Comparison of ENCODE assay signal across 23 cellular contexts in genomic region chr7:122453432-122453831, GRCh38.
DNase-seq lines count a peak whose midpoint lies in the region; ATAC-seq, FAIRE-seq and TF ChIP-seq lines count a peak whose summit lies in the region.
"Had no signal": no experiment of that assay in that cellular context is flagged by ENCODE, and none has a peak within 500 bp of the region (broad histone marks: within the 10 kb centered on the region; RNA-seq: fewer than 3 reads in every experiment).

No MANE protein-coding gene starts in this region.

- H2BK20ac ChIP-seq in IMR-90 (ENCODE audit: low read depth, low read length) = no peak overlapping the region

- H3K4ac ChIP-seq in IMR-90 (ENCODE audit: low read depth, low read length) = no peak overlapping the region

- H3K27me3 Mint-ChIP-seq in CD8-positive, alpha-beta memory T cell = no peaks in the 10 kb centered on the region
- H3K27me3 Mint-ChIP-seq: CD4-positive, alpha-beta memory T cell; CD4-positive, CD25-positive, alpha-beta regulatory T cell had no signal

- no peak overlapping the region for H3K4me3 Mint-ChIP-seq in CD8-positive, alpha-beta memory T cell
- H3K4me3 Mint-ChIP-seq: CD14-positive monocyte; CD4-positive, alpha-beta memory T cell; CD4-positive, CD25-positive, alpha-beta regulatory T cell had no signal

- no peak for DNase-seq in HepG2 (ENCODE audit: low spot score)
- DNase-seq in right lobe of liver = no peak
- no peak for DNase-seq in IMR-90
- DNase-seq in K562 (ENCODE audit: extremely low read depth in 1 of 4, low spot score in 3 of 4) = no peak
- no peak for DNase-seq in CD8-positive, alpha-beta memory T cell
- no peak for DNase-seq in A172 (ENCODE audit: low spot score)
- DNase-seq: 8988T; ACHN; BE2C; C1 segment of cervical spinal cord; Caco-2; Calu3; CD4-positive, alpha-beta memory T cell; CD4-positive, CD25-positive, alpha-beta regulatory T cell; DMS79 treated with DMSO at 0.1 percent for 48 hours; GF-D8 had no signal

- CTCF ChIA-PET in HepG2 (lab: Yijun Ruan, JAX; ENCODE audit: low intra/inter-chr PET ratio, low total read pairs) (no interaction called here), IMR-90 (lab: Yijun Ruan, JAX) (no interaction called here), K562 (lab: Yijun Ruan, JAX; ENCODE audit: low intra/inter-chr PET ratio) (no interaction called here)
- CTCF ChIA-PET in CD8-positive, alpha-beta memory T cell (lab: Charles Lee) = no interaction called here

- TF ChIP-seq CTCF in HepG2 (CRISPR knock-in tag; IDR thresholded peaks at IDR 0.05) = no peak
- no peak for TF ChIP-seq CTCF in right lobe of liver (IDR thresholded peaks at IDR 0.05)
- no peak for TF ChIP-seq CTCF in IMR-90 (conservative IDR thresholded peaks at IDR 0.05; ENCODE audit: low read depth, low read length)
- no peak for TF ChIP-seq CTCF in K562 (IDR thresholded peaks at IDR 0.05 in 2 of 3, conservative IDR thresholded peaks at IDR 0.05 in 1 of 3; ENCODE audit: insufficient read depth in 2 of 3, low read depth in 1 of 3, low read length in 3 of 3)

- H3K9me1 ChIP-seq in IMR-90 (ENCODE audit: insufficient read depth, low read length) (no peaks in the 10 kb centered on the region), K562 (ENCODE audit: control insufficient read depth, insufficient read depth, low read length) (no peaks in the 10 kb centered on the region)

- no peaks in the 10 kb centered on the region for H3K4me1 Mint-ChIP-seq in CD8-positive, alpha-beta memory T cell
- H3K4me1 Mint-ChIP-seq: CD14-positive monocyte; CD4-positive, alpha-beta memory T cell; CD4-positive, CD25-positive, alpha-beta regulatory T cell had no signal

- no peak overlapping the region for H2AFZ ChIP-seq in HepG2 (ENCODE audit: low read length)
- H2AFZ ChIP-seq in IMR-90 (replicated peaks; ENCODE audit: low read length, poor library complexity) = no peak overlapping the region
- H2AFZ ChIP-seq in K562 (ENCODE audit: low read depth, low read length) = no peak overlapping the region

- H4K5ac ChIP-seq in IMR-90 (ENCODE audit: low read depth, low read length) = no peak overlapping the region

- H3K9ac ChIP-seq in HepG2 (ENCODE audit: insufficient read depth, low read depth, low read length) (no peak overlapping the region), IMR-90 (ENCODE audit: low read depth, low read length) (no peak overlapping the region), K562 (ENCODE audit: insufficient read depth in 1 of 2, low read depth in 2 of 2, low read length in 2 of 2) (no peak overlapping the region)
- H3K9ac ChIP-seq: BLaER1 had no signal

- H3K4me1 ChIP-seq in HepG2 (ENCODE audit: insufficient read depth, low read length) (no peaks in the 10 kb centered on the region), right lobe of liver (no peaks in the 10 kb centered on the region), IMR-90 (ENCODE audit: control insufficient read depth, insufficient read depth, low read length) (no peaks in the 10 kb centered on the region), K562 (replicated peaks in 1 of 2; ENCODE audit: control insufficient read depth in 2 of 2, insufficient read depth in 2 of 2, low read length in 2 of 2) (no peaks in the 10 kb centered on the region)
- no peaks in the 10 kb centered on the region for H3K4me1 ChIP-seq in CD8-positive, alpha-beta memory T cell (ENCODE audit: insufficient read depth, low read length)
- H3K4me1 ChIP-seq: BE2C, BLaER1, Caco-2 had no signal

- dilution Hi-C loops in IMR-90 (cut with HindIII; ENCODE audit: low sequenced_read_pairs, unreplicated experiment) = no loop called here

- H3K27me3 ChIP-seq in HepG2 (ENCODE audit: control insufficient read depth in 1 of 2, insufficient read depth in 2 of 2, low read length in 2 of 2) (no peaks in the 10 kb centered on the region), right lobe of liver (no peaks in the 10 kb centered on the region), IMR-90 (ENCODE audit: control insufficient read depth, insufficient read depth, low read length) (no peaks in the 10 kb centered on the region), K562 (ENCODE audit: control insufficient read depth in 2 of 2, insufficient read depth in 2 of 2, low read length in 2 of 2) (no peaks in the 10 kb centered on the region)
- H3K27me3 ChIP-seq in CD8-positive, alpha-beta memory T cell (ENCODE audit: insufficient read depth, low read length, poor library complexity, severe bottlenecking) = no peaks in the 10 kb centered on the region
- H3K27me3 ChIP-seq: BE2C, BLaER1 had no signal

- BruUV-seq in HepG2 (replicated peaks; lab: Mats Ljungman, UMichigan) (no TSS peak), IMR-90 (replicated peaks; lab: Mats Ljungman, UMichigan) (no TSS peak), K562 (replicated peaks; lab: Mats Ljungman, UMichigan) (no TSS peak)

- H3K36me3 ChIP-seq in HepG2 (replicated peaks in 1 of 2; ENCODE audit: control insufficient read depth in 1 of 2, insufficient read depth in 2 of 2, low read length in 2 of 2) = peaks cover 0 to 6% of the 10 kb centered on the region in 2 experiments; a peak in 2 of 5 replicates
- H3K36me3 ChIP-seq in right lobe of liver = no peaks in the 10 kb centered on the region
- H3K36me3 ChIP-seq in IMR-90 (ENCODE audit: control insufficient read depth, insufficient read depth, low read length) = no peaks in the 10 kb centered on the region
- H3K36me3 ChIP-seq in K562 (ENCODE audit: control insufficient read depth, insufficient read depth, low read length) = no peaks in the 10 kb centered on the region
- no peaks in the 10 kb centered on the region for H3K36me3 ChIP-seq in CD8-positive, alpha-beta memory T cell (ENCODE audit: insufficient read depth, low read length)
- H3K36me3 ChIP-seq: BE2C, BLaER1 had no signal

- H3K4me3 ChIP-seq in HepG2 (replicated peaks in 1 of 3; ENCODE audit: insufficient read depth in 1 of 3, low read depth in 2 of 3, low read length in 3 of 3) (no peak overlapping the region), right lobe of liver (no peak overlapping the region), IMR-90 (ENCODE audit: insufficient read depth, low read depth, low read length) (no peak overlapping the region), K562 (no peak overlapping the region)
- no peak overlapping the region for H3K4me3 ChIP-seq in CD8-positive, alpha-beta memory T cell (ENCODE audit: low read length)
- H3K4me3 ChIP-seq: BLaER1 had no signal

- peaks cover 0 to 1% (median 0%) of the 10 kb centered on the region in 3 donors for H3K36me3 Mint-ChIP-seq in CD8-positive, alpha-beta memory T cell
- H3K36me3 Mint-ChIP-seq: CD14-positive monocyte; CD4-positive, alpha-beta memory T cell; CD4-positive, CD25-positive, alpha-beta regulatory T cell had no signal

- H4K20me1 ChIP-seq in HepG2 (ENCODE audit: insufficient read depth, low read length) = no peaks in the 10 kb centered on the region
- no peaks in the 10 kb centered on the region for H4K20me1 ChIP-seq in IMR-90 (ENCODE audit: insufficient read depth, low read length)
- H4K20me1 ChIP-seq in K562 (replicated peaks; ENCODE audit: control insufficient read depth, insufficient read depth, low read length) = no peaks in the 10 kb centered on the region
- H4K20me1 ChIP-seq: BLaER1 had no signal

- no peak for TF ChIP-seq POLR2A in HepG2 (IDR thresholded peaks at IDR 0.05; ENCODE audit: insufficient read depth in 1 of 2, low read depth in 2 of 2, low read length in 2 of 2)
- TF ChIP-seq POLR2A in right lobe of liver (IDR thresholded peaks at IDR 0.05) = no peak
- no peak for TF ChIP-seq POLR2A in IMR-90 (IDR thresholded peaks at IDR 0.05; ENCODE audit: low read depth, low read length)
- no peak for TF ChIP-seq POLR2A in K562 (conservative IDR thresholded peaks at IDR 0.05)

- ATAC-seq in HepG2 (no peak), right lobe of liver (no peak), IMR-90 (ENCODE audit: low read depth) (no peak), K562 (no peak), GM19467 (IDR thresholded peaks at IDR 0.05; ENCODE audit: unreplicated experiment) (no peak)

- FAIRE-seq in HepG2 (lab: Jason Lieb, UNC) (no peak), K562 (lab: Jason Lieb, UNC) (no peak)
- FAIRE-seq: D721Med, G401.6, GM12891, GM19239 had no signal

- H4K8ac ChIP-seq in IMR-90 (ENCODE audit: low read depth in 2 of 2, low read length in 2 of 2) = no peak overlapping the region

- TF ChIP-seq EP300 in HepG2 (IDR thresholded peaks at IDR 0.05; ENCODE audit: low read depth in 2 of 2, low read length in 2 of 2) (no peak), HepG2 (CRISPR knock-in tag; IDR thresholded peaks at IDR 0.05; ENCODE audit: borderline replicate concordance) (no peak), K562 (IDR thresholded peaks at IDR 0.05; ENCODE audit: low read length) (no peak)

- no peak overlapping the region for H2BK5ac ChIP-seq in IMR-90 (ENCODE audit: low read depth, low read length, poor library complexity, severe bottlenecking)

- in situ Hi-C loops in HepG2 (cut with HindIII; ENCODE audit: extremely low pct_ligation_motif_present, low pct_unique_long_range_greater_than_20kb) = no loop called here
- in situ Hi-C loops in IMR-90 (cut with MboI; ENCODE audit: low sequenced_read_pairs) = no loop called here
- in situ Hi-C loops in K562 (cut with MboI) = no loop called here

- H3K79me1 ChIP-seq in IMR-90 (ENCODE audit: low read depth in 1 of 2, low read length in 2 of 2) = no peaks in the 10 kb centered on the region

- H2AK5ac ChIP-seq in IMR-90 (ENCODE audit: low read depth, low read length) = no peak overlapping the region

- H3K9me3 ChIP-seq in HepG2 (ENCODE audit: low read length) = no peaks in the 10 kb centered on the region
- H3K9me3 ChIP-seq in right lobe of liver = no peaks in the 10 kb centered on the region
- H3K9me3 ChIP-seq in IMR-90 (ENCODE audit: control insufficient read depth, insufficient read depth, low read length) = no peaks in the 10 kb centered on the region
- H3K9me3 ChIP-seq in K562 (replicated peaks; ENCODE audit: control insufficient read depth, insufficient read depth, low read depth, low read length) = no peaks in the 10 kb centered on the region
- no peaks in the 10 kb centered on the region for H3K9me3 ChIP-seq in CD8-positive, alpha-beta memory T cell (ENCODE audit: low read length)
- H3K9me3 ChIP-seq: BE2C, BLaER1, Caco-2 had no signal

- H2BK120ac ChIP-seq in IMR-90 (ENCODE audit: low read depth, low read length) = no peak overlapping the region

- H3K56ac ChIP-seq in IMR-90 (ENCODE audit: extremely low read depth, insufficient read depth, low read length) = no peak overlapping the region

- H3K27ac Mint-ChIP-seq in CD8-positive, alpha-beta memory T cell = no peak overlapping the region
- H3K27ac Mint-ChIP-seq: CD14-positive monocyte; CD4-positive, alpha-beta memory T cell; CD4-positive, CD25-positive, alpha-beta regulatory T cell had no signal

- POLR2A ChIA-PET in HepG2 (lab: Yijun Ruan, JAX) = no interaction called here
- POLR2A ChIA-PET in IMR-90 (lab: Charles Lee; ENCODE audit: unreplicated experiment) = no interaction called here
- POLR2A ChIA-PET in K562 (lab: Yijun Ruan, JAX) = no interaction called here
- POLR2A ChIA-PET in CD8-positive, alpha-beta memory T cell (lab: Charles Lee) = no interaction called here

- H2BK15ac ChIP-seq in IMR-90 (ENCODE audit: low read depth, low read length) = no peak overlapping the region

- peaks cover 0 to 22% (median 3%) of the 10 kb centered on the region in 5 donors for H3K9me3 Mint-ChIP-seq in CD8-positive, alpha-beta memory T cell

- H3K18ac ChIP-seq in IMR-90 (ENCODE audit: low read depth, low read length) = no peak overlapping the region

- H2AK9ac ChIP-seq in IMR-90 (replicated peaks; ENCODE audit: low read depth, low read length, poor library complexity) = no peak overlapping the region

- no peaks in the 10 kb centered on the region for H3K79me2 ChIP-seq in HepG2 (ENCODE audit: insufficient read depth, low read length)
- H3K79me2 ChIP-seq in K562 (ENCODE audit: control insufficient read depth, insufficient read depth, low read length) = no peaks in the 10 kb centered on the region

- no peak for TF ChIP-seq RAD21 in HepG2 (CRISPR knock-in tag; IDR thresholded peaks at IDR 0.05)
- no peak for TF ChIP-seq RAD21 in IMR-90 (IDR thresholded peaks at IDR 0.05; ENCODE audit: low read length)
- TF ChIP-seq RAD21 in K562 (CRISPR knock-in tag; conservative IDR thresholded peaks at IDR 0.05 in 1 of 2, IDR thresholded peaks at IDR 0.05 in 1 of 2) = no peak

- H3K23ac ChIP-seq in IMR-90 (ENCODE audit: low read depth, low read length) = no peak overlapping the region

- intact Hi-C loops in HepG2 (cut with micrococcal nuclease; ENCODE audit: unreplicated experiment) = no loop called here
- intact Hi-C loops in right lobe of liver (cut with DNase I) = no loop called here
- intact Hi-C loops in IMR-90 (cut with micrococcal nuclease) = no loop called here
- intact Hi-C loops in K562 (cut with micrococcal nuclease) = no loop called here

- no peak overlapping the region for H4K91ac ChIP-seq in IMR-90 (ENCODE audit: insufficient read depth, low read depth, low read length)

- no peak overlapping the region for H3K14ac ChIP-seq in IMR-90 (replicated peaks; ENCODE audit: low read depth, low read length)

- H3K4me2 ChIP-seq in HepG2 (ENCODE audit: low read depth, low read length) (no peak overlapping the region), IMR-90 (ENCODE audit: low read depth, low read length) (no peak overlapping the region), K562 (ENCODE audit: insufficient read depth, low read length) (no peak overlapping the region)
- H3K4me2 ChIP-seq: BLaER1 had no signal

- H3K27ac ChIP-seq in HepG2 (ENCODE audit: extremely low read length, insufficient read depth, low read length) (no peak overlapping the region), right lobe of liver (no peak overlapping the region), IMR-90 (ENCODE audit: insufficient read depth, low read length) (no peak overlapping the region), K562 (ENCODE audit: extremely low read depth, low read depth, low read length) (no peak overlapping the region)
- no peak overlapping the region for H3K27ac ChIP-seq in CD8-positive, alpha-beta memory T cell (ENCODE audit: low read depth, low read length)
- H3K27ac ChIP-seq: BLaER1 had no signal

Comparison
In these comparisons a context has a peak if more than half of its experiments do, and no peak if none do; other contexts are left out.
1. Of the 241 proteins assayed by ChIP-seq in both HepG2 and K562: peak only in HepG2: none; only in K562: MAFG; in both: MAFF and MAFK; in neither: 238.